8 cellular contexts compared by ENCODE assay signal in genomic region chr4:153222790-153223417, GRCh38.
DNase-seq lines count a peak whose midpoint lies in the region; ATAC-seq and TF ChIP-seq lines count a peak whose summit lies in the region.

No MANE protein-coding gene starts in this region.

- H3K27me3 Mint-ChIP-seq in activated naive CD8-positive, alpha-beta T cell: peaks cover 2% of the 10 kb centered on the region

- peaks cover 80% of the 10 kb centered on the region for H3K27me3 ChIP-seq in neutrophil

- peaks cover 13 to 16% of the 10 kb centered on the region in 2 experiments for H3K4me1 ChIP-seq in neutrophil (ENCODE audit: control insufficient read depth in 1 of 2, insufficient read depth in 1 of 2, low read depth in 1 of 2, low read length in 1 of 2)

- H3K9me3 ChIP-seq in neutrophil: peaks cover 3% of the 10 kb centered on the region

- H3K4me3 Mint-ChIP-seq in activated naive CD8-positive, alpha-beta T cell: peak overlapping the region; percentile 86

- peaks cover 5% of the 10 kb centered on the region for H3K9me3 Mint-ChIP-seq in activated naive CD8-positive, alpha-beta T cell (ENCODE audit: low read depth)

- peaks cover 37% of the 10 kb centered on the region for H3K4me1 Mint-ChIP-seq in activated naive CD8-positive, alpha-beta T cell (ENCODE audit: low read depth)

- peak; percentile 62 for ATAC-seq in HG02759 (IDR thresholded peaks at IDR 0.05; ENCODE audit: unreplicated experiment)

- H3K36me3 Mint-ChIP-seq in activated naive CD8-positive, alpha-beta T cell: peaks cover 7% of the 10 kb centered on the region

- TF ChIP-seq CTCF in neutrophil (IDR thresholded peaks at IDR 0.05): no peak

- H3K36me3 ChIP-seq in neutrophil: no peaks in the 10 kb centered on the region

- no peak overlapping the region for H3K27ac Mint-ChIP-seq in activated naive CD8-positive, alpha-beta T cell

- no peak overlapping the region for H3K27ac ChIP-seq in neutrophil

- intact Hi-C loops in head of caudate nucleus (cut with DNase I): loop anchor here (5.0 kb wide), 1 partner anchor 71 kb away; no protein-coding TSS in a partner anchor

- DNase-seq in NCI-H146 treated with DMSO at 0.1 percent for 48 hours (lab: John Stamatoyannopoulos, UW; ENCODE audit: unreplicated experiment) (peak; percentile 2), NCI-H146 (lab: John Stamatoyannopoulos, UW) (no peak), NOMO-1 treated with DMSO at 0.1 percent for 48 hours (lab: John Stamatoyannopoulos, UW; ENCODE audit: unreplicated experiment) (peak; percentile 54), head of caudate nucleus (peak in 41 of 42 donors; percentile 35 to 84 (median 66))
- no peak for DNase-seq in NK-92 treated with Interleukin-12 subunit alpha and Interleukin-12 subunit beta, amount 100 ng/mL, for 24 hours (lab: John Stamatoyannopoulos, UW)

- H3K4me3 ChIP-seq in neutrophil (ENCODE audit: low read depth in 1 of 2, low read length in 1 of 2): peak overlapping the region; percentile 15 to 37

Comparison
In these comparisons a context has a peak if more than half of its experiments do, and no peak if none do; other contexts are left out.
1. DNase-seq: peak in NCI-H146 treated with DMSO at 0.1 percent for 48 hours (single experiment), NOMO-1 treated with DMSO at 0.1 percent for 48 hours (single experiment) and head of caudate nucleus (41 of 42); none in NCI-H146 (single experiment) and NK-92 treated with Interleukin-12 subunit alpha and Interleukin-12 subunit beta, amount 100 ng/mL, for 24 hours (single experiment).